Comparison of ENCODE assay signal across 1 cellular context in genomic region chr3:128554100-128554464, GRCh38.
TF ChIP-seq lines count a peak whose summit lies in the region.

No MANE protein-coding gene starts in this region.

TF ChIP-seq in GM23338, 12 proteins besides CTCF, POLR2A, EP300 and RAD21 (continued from another document):
- no peak for TF ChIP-seq ZNF462 (CRISPR knock-in tag; IDR thresholded peaks at IDR 0.05)
- no peak for TF ChIP-seq EZH2 (IDR thresholded peaks at IDR 0.05; ENCODE audit: low read depth, unreplicated experiment)
- no peak for TF ChIP-seq JUNB (IDR thresholded peaks at IDR 0.05; ENCODE audit: unreplicated experiment)
- no peak for TF ChIP-seq STAT1 (IDR thresholded peaks at IDR 0.05; ENCODE audit: unreplicated experiment)
- no peak for TF ChIP-seq ZNF331 (CRISPR knock-in tag; IDR thresholded peaks at IDR 0.05; ENCODE audit: low read depth)
